Comparison of ENCODE assay signal across 8 cellular contexts in genomic region chrX:15882704-15883539, GRCh38.
DNase-seq lines count a peak whose midpoint lies in the region; ATAC-seq lines count a peak whose summit lies in the region.

No MANE protein-coding gene starts in this region.

- ATAC-seq in GM18517 (IDR thresholded peaks at IDR 0.05; ENCODE audit: unreplicated experiment) (peak; percentile 78), HG02678 (IDR thresholded peaks at IDR 0.05; ENCODE audit: unreplicated experiment) (peak; percentile 78)

- peak; percentile 96 for DNase-seq in NOMO-1 treated with DMSO at 0.1 percent for 48 hours (lab: John Stamatoyannopoulos, UW; ENCODE audit: unreplicated experiment)
- DNase-seq in islet precursor cell, result peak; percentile 76
- DNase-seq in central memory CD4-positive, alpha-beta T cell, result no peak
- DNase-seq in NCI-H748 treated with DMSO at 0.1 percent for 48 hours (lab: John Stamatoyannopoulos, UW), result no peak
- no peak for DNase-seq in retina
- DNase-seq in NCI-H146 treated with DMSO at 0.1 percent for 48 hours (lab: John Stamatoyannopoulos, UW; ENCODE audit: unreplicated experiment), result no peak

Comparison
In these comparisons a context has a peak if more than half of its experiments do, and no peak if none do; other contexts are left out.
1. DNase-seq: peak in NOMO-1 treated with DMSO at 0.1 percent for 48 hours (single experiment) and islet precursor cell (single experiment); none in central memory CD4-positive, alpha-beta T cell (single experiment), NCI-H748 treated with DMSO at 0.1 percent for 48 hours (single experiment), retina (single experiment) and NCI-H146 treated with DMSO at 0.1 percent for 48 hours (single experiment).